In the genomic region with DNA sequence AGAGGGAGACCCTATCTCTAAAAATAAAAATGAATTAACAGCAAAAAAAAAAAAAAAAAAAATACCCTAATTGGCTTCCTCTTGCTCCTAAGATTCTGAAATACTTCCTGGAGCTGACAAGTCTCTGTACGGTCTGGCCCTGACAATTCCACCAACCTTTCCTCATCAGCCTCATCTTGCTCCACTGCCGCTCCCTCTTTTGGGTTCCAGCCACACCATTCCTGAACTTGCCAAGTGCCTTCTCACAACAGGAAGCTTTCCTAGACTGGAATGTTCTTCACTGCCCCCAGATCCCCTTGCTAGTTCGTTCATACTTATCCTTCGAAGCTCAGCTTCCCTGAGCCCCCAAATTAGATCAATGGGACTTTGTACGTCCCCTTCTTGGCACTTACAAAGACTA, we compare ENCODE assay signal across 15 cellular contexts. TPM values are rescaled to one million over a fixed set of nuclear protein-coding genes. Genes with fewer than 3 reads are reported as not detected.
A peak's percentile ranks its signal among the peaks of the same experiment; 100 is the strongest.
DNase-seq lines count a peak whose midpoint lies in the region; ATAC-seq and TF ChIP-seq lines count a peak whose summit lies in the region.
"Had no signal": no experiment of that assay in that cellular context is flagged by ENCODE, and none has a peak within 500 bp of the region (broad histone marks: within the 10 kb centered on the region; RNA-seq: fewer than 3 reads in every experiment).

No MANE protein-coding gene starts in this region.

- no peak overlapping the region for H3K27ac ChIP-seq in GM23338 (ENCODE audit: low read depth)
- H3K27ac ChIP-seq: BLaER1 treated with 17β-estradiol and CSF1 and Interleukin-3, amounts not matched to agents 10 nM and 100 nM; HL-60 had no signal

- peaks cover 21% of the 10 kb centered on the region for H3K4me1 Mint-ChIP-seq in GM23338
- peaks cover 31% of the 10 kb centered on the region for H3K4me1 Mint-ChIP-seq in neural crest cell
- H3K4me1 Mint-ChIP-seq: CD4-positive, CD25-positive, alpha-beta regulatory T cell had no signal

- H3F3A ChIP-seq in GM23338 (replicated peaks; ENCODE audit: low read depth) = no peaks in the 10 kb centered on the region

- no peaks in the 10 kb centered on the region for H4K20me1 ChIP-seq in GM23338 (replicated peaks; ENCODE audit: insufficient read depth)
- H4K20me1 ChIP-seq: BLaER1 treated with 17β-estradiol and CSF1 and Interleukin-3, amounts not matched to agents 10 nM and 100 nM had no signal

- ATAC-seq in GM23338 = no peak
- ATAC-seq in HG02970 (IDR thresholded peaks at IDR 0.05; ENCODE audit: low FRiP score, unreplicated experiment) = no peak
- ATAC-seq in GM19467 (IDR thresholded peaks at IDR 0.05; ENCODE audit: unreplicated experiment) = no peak
- ATAC-seq: GM12878 had no signal

- no peak overlapping the region for H3K4me2 ChIP-seq in GM23338
- H3K4me2 ChIP-seq: BLaER1 treated with 17β-estradiol and CSF1 and Interleukin-3, amounts not matched to agents 10 nM and 100 nM had no signal

- no peaks in the 10 kb centered on the region for H3K9me3 Mint-ChIP-seq in GM23338
- peaks cover 2% of the 10 kb centered on the region for H3K9me3 Mint-ChIP-seq in neural crest cell

- H3K9me2 ChIP-seq in GM23338 (ENCODE audit: insufficient read depth) = no peaks in the 10 kb centered on the region; the same call in 1 of the 2 replicates

- no peak overlapping the region for H3K4me3 ChIP-seq in GM23338
- no peak overlapping the region for H3K4me3 ChIP-seq in fibroblast of mammary gland (ENCODE audit: control insufficient read depth, low read depth, low read length)
- H3K4me3 ChIP-seq: BLaER1 treated with 17β-estradiol and CSF1 and Interleukin-3, amounts not matched to agents 10 nM and 100 nM; GM12878; HAP-1 had no signal

- H3K27me3 ChIP-seq in GM23338 (ENCODE audit: insufficient read depth) = no peaks in the 10 kb centered on the region
- H3K27me3 ChIP-seq: BLaER1 treated with 17β-estradiol and CSF1 and Interleukin-3, amounts not matched to agents 10 nM and 100 nM had no signal

- peaks cover 19% of the 10 kb centered on the region for H3K4me1 ChIP-seq in GM23338 (ENCODE audit: insufficient read depth)

- H2AFZ ChIP-seq in GM23338 = peak overlapping the region; percentile 20; the same call in 1 of the 2 replicates

- H3K4me3 Mint-ChIP-seq in GM23338 = no peak overlapping the region
- H3K4me3 Mint-ChIP-seq in neural crest cell = peak overlapping the region; percentile 40
- H3K4me3 Mint-ChIP-seq: CD4-positive, CD25-positive, alpha-beta regulatory T cell had no signal

- no peaks in the 10 kb centered on the region for H3K79me2 ChIP-seq in GM23338 (replicated peaks; ENCODE audit: insufficient read depth)

- TF ChIP-seq CTCF in GM23338 (conservative IDR thresholded peaks at IDR 0.05; ENCODE audit: low read depth in 2 of 2) = no peak
- no peak for TF ChIP-seq CTCF in fibroblast of mammary gland (conservative IDR thresholded peaks at IDR 0.05; ENCODE audit: control insufficient read depth, insufficient read depth, low read depth, low read length)
- no peak for TF ChIP-seq CTCF in neural crest cell (conservative IDR thresholded peaks at IDR 0.05)

- H3K27me3 Mint-ChIP-seq in GM23338 (ENCODE audit: insufficient read depth, low read depth, poor library complexity) (peaks cover 2% of the 10 kb centered on the region), neural crest cell (ENCODE audit: low read depth) (no peaks in the 10 kb centered on the region)

- H3K27ac Mint-ChIP-seq in GM23338 = no peak overlapping the region
- no peak overlapping the region for H3K27ac Mint-ChIP-seq in neural crest cell (ENCODE audit: unreplicated experiment)
- H3K27ac Mint-ChIP-seq: CD4-positive, CD25-positive, alpha-beta regulatory T cell had no signal

- H3K36me3 Mint-ChIP-seq in GM23338 (ENCODE audit: low read depth) (no peaks in the 10 kb centered on the region), neural crest cell (ENCODE audit: low read depth) (peaks cover 2% of the 10 kb centered on the region)
- H3K36me3 Mint-ChIP-seq: CD4-positive, CD25-positive, alpha-beta regulatory T cell had no signal

- DNase-seq in GM23338 (ENCODE audit: low spot score) = no peak
- peak; percentile 25 for DNase-seq in fibroblast of mammary gland (ENCODE audit: low read depth)
- DNase-seq in neural crest cell (ENCODE audit: low read depth, low spot score) = no peak
- no peak for DNase-seq in occipital lobe (lab: John Stamatoyannopoulos, UW)
- no peak for DNase-seq in A172 (ENCODE audit: low spot score)
- DNase-seq: CD4-positive, CD25-positive, alpha-beta regulatory T cell; DMS53; GOT3 had no signal

- H3K36me3 ChIP-seq in GM23338 (ENCODE audit: insufficient read depth) = no peaks in the 10 kb centered on the region
- H3K36me3 ChIP-seq: BLaER1 treated with 17β-estradiol and CSF1 and Interleukin-3, amounts not matched to agents 10 nM and 100 nM; HAP-1 had no signal

TF ChIP-seq in GM23338, 12 proteins besides CTCF, POLR2A, EP300 and RAD21 (continues in another document):
- TF ChIP-seq JUNB (IDR thresholded peaks at IDR 0.05; ENCODE audit: unreplicated experiment) (no peak), STAT1 (IDR thresholded peaks at IDR 0.05; ENCODE audit: unreplicated experiment) (no peak), POLR2AphosphoS5 (IDR thresholded peaks at IDR 0.05; ENCODE audit: low read depth) (no peak), CREB1 (CRISPR knock-in tag; IDR thresholded peaks at IDR 0.05; ENCODE audit: low read depth) (no peak), ZNF331 (CRISPR knock-in tag; IDR thresholded peaks at IDR 0.05; ENCODE audit: low read depth) (no peak), EZH2phosphoT487 (IDR thresholded peaks at IDR 0.05; ENCODE audit: unreplicated experiment) (no peak)
- TF ChIP-seq, protein P1, sequence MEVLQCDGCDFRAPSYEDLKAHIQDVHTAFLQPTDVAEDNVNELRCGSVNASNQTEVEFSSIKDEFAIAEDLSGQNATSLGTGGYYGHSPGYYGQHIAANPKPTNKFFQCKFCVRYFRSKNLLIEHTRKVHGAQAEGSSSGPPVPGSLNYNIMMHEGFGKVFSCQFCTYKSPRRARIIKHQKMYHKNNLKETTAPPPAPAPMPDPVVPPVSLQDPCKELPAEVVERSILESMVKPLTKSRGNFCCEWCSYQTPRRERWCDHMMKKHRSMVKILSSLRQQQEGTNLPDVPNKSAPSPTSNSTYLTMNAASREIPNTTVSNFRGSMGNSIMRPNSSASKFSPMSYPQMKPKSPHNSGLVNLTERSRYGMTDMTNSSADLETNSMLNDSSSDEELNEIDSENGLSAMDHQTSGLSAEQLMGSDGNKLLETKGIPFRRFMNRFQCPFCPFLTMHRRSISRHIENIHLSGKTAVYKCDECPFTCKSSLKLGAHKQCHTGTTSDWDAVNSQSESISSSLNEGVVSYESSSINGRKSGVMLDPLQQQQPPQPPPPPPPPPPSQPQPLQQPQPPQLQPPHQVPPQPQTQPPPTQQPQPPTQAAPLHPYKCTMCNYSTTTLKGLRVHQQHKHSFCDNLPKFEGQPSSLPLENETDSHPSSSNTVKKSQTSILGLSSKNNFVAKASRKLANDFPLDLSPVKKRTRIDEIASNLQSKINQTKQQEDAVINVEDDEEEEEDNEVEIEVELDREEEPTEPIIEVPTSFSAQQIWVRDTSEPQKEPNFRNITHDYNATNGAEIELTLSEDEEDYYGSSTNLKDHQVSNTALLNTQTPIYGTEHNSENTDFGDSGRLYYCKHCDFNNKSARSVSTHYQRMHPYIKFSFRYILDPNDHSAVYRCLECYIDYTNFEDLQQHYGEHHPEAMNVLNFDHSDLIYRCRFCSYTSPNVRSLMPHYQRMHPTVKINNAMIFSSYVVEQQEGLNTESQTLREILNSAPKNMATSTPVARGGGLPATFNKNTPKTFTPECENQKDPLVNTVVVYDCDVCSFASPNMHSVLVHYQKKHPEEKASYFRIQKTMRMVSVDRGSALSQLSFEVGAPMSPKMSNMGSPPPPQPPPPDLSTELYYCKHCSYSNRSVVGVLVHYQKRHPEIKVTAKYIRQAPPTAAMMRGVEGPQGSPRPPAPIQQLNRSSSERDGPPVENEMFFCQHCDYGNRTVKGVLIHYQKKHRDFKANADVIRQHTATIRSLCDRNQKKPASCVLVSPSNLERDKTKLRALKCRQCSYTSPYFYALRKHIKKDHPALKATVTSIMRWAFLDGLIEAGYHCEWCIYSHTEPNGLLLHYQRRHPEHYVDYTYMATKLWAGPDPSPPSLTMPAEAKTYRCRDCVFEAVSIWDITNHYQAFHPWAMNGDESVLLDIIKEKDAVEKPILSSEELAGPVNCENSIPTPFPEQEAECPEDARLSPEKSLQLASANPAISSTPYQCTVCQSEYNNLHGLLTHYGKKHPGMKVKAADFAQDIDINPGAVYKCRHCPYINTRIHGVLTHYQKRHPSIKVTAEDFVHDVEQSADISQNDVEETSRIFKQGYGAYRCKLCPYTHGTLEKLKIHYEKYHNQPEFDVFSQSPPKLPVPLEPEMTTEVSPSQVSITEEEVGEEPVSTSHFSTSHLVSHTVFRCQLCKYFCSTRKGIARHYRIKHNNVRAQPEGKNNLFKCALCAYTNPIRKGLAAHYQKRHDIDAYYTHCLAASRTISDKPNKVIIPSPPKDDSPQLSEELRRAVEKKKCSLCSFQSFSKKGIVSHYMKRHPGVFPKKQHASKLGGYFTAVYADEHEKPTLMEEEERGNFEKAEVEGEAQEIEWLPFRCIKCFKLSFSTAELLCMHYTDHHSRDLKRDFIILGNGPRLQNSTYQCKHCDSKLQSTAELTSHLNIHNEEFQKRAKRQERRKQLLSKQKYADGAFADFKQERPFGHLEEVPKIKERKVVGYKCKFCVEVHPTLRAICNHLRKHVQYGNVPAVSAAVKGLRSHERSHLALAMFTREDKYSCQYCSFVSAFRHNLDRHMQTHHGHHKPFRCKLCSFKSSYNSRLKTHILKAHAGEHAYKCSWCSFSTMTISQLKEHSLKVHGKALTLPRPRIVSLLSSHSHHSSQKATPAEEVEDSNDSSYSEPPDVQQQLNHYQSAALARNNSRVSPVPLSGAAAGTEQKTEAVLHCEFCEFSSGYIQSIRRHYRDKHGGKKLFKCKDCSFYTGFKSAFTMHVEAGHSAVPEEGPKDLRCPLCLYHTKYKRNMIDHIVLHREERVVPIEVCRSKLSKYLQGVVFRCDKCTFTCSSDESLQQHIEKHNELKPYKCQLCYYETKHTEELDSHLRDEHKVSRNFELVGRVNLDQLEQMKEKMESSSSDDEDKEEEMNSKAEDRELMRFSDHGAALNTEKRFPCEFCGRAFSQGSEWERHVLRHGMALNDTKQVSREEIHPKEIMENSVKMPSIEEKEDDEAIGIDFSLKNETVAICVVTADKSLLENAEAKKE (CRISPR knock-in tag; IDR thresholded peaks at IDR 0.05) = no peak

RNA-seq across cellular contexts. Expression of gene AKNAD1, which starts 37.0 kb away (rescaled TPM):
- not detected in 2 replicates for total RNA-seq in GM23338 (2014; rRNA removed; shearing (Covaris generic))
- polyA plus RNA-seq in GM23338 (2016; fragmentation: Nextera tagmentation; extraction: Ambion mirVana) = not detected in 2 replicates
- total RNA-seq in neural crest cell = 1.0 and 1.4 TPM in 2 replicates
- 1.7 TPM for total RNA-seq in occipital lobe
- total RNA-seq in A172 (2014; rRNA removed; shearing (Covaris generic)) = 2.1 TPM in 1 of 2 replicates, not detected in the other
- total RNA-seq: CD4-positive, CD25-positive, alpha-beta regulatory T cell; Daoy; GM12878 had no signal
- polyA plus RNA-seq: CD4-positive, CD25-positive, alpha-beta regulatory T cell had no signal

RNA-seq across cellular contexts. Expression of gene GPSM2, which starts 56.9 kb away (rescaled TPM):
- total RNA-seq in GM23338 (2014; rRNA removed; shearing (Covaris generic)) = 11.2 and 14.1 TPM in 2 replicates
- 5.5 and 9.8 TPM in 2 replicates for polyA plus RNA-seq in GM23338 (2016; fragmentation: Nextera tagmentation; extraction: Ambion mirVana)
- 29.0 and 33.8 TPM in 2 replicates for total RNA-seq in neural crest cell
- total RNA-seq in occipital lobe = 41.0 TPM
- total RNA-seq in A172 (2014; rRNA removed; shearing (Covaris generic)) = 33.4 and 38.6 TPM in 2 replicates
